8 cellular contexts compared by ENCODE assay signal in genomic region chrX:119852410-119853353, GRCh38. TPM values are rescaled to one million over a fixed set of nuclear protein-coding genes. Genes with fewer than 3 reads are reported as not detected.
DNase-seq lines count a peak whose midpoint lies in the region; ATAC-seq and TF ChIP-seq lines count a peak whose summit lies in the region.

Gene UPF3B, minus strand, starts transcription at chrX:119852963. Its CDS starts 35 bp downstream, at chrX:119852928.

- intact Hi-C loops in activated CD4-positive, alpha-beta T cell treated with anti-CD3 and anti-CD28 coated beads, Interleukin-2, amount 10 ng/mL, durations not matched to agents 24 days and 14 days (cut with micrococcal nuclease): loop anchor here (1.0 kb wide), 2 partner anchors 19 to 61 kb away; partner anchors contain the start of genes NDUFA1, RNF113A and RPL39
- intact Hi-C loops in colonic mucosa (cut with DNase I): no loop called here

- no peaks in the 10 kb centered on the region for H3K27me3 Mint-ChIP-seq in activated CD4-positive, alpha-beta T cell treated with anti-CD3 and anti-CD28 coated beads, Interleukin-2, amount 10 ng/mL, durations not matched to agents 24 days and 14 days

- peak within 1 kb of the TSS; percentile 99 for H3K4me3 Mint-ChIP-seq in activated CD4-positive, alpha-beta T cell treated with anti-CD3 and anti-CD28 coated beads, Interleukin-2, amount 10 ng/mL, durations not matched to agents 24 days and 14 days

- peak; percentile 96 for DNase-seq in BE2C
- DNase-seq in GM19240 (ENCODE audit: insufficient read length, low spot score): peak; percentile 74
- peak; percentile 97 to 99 for DNase-seq in NCI-H526 (lab: John Stamatoyannopoulos, UW)
- DNase-seq in activated CD4-positive, alpha-beta T cell treated with anti-CD3 and anti-CD28 coated beads, Interleukin-2, amount 10 ng/mL, durations not matched to agents 24 days and 14 days: peak; percentile 97
- peak; percentile 95 for DNase-seq in colonic mucosa
- peak; percentile 80 to 83 for DNase-seq in stimulated activated CD4-positive, alpha-beta T cell treated with anti-CD3 and anti-CD28 coated beads, Interleukin-1b, Interleukin-23, amount 100 ng/mL, for 4 hours (ENCODE audit: low read depth in 2 of 2)

- H3K4me3 ChIP-seq in BE2C (ENCODE audit: low read depth, low read length) (peak within 1 kb of the TSS; percentile 89), colonic mucosa (peak within 1 kb of the TSS; percentile 47)

- H3K36me3 ChIP-seq in BE2C (no peaks in the 10 kb centered on the region), colonic mucosa (no peaks in the 10 kb centered on the region)

- H3K27me3 ChIP-seq in BE2C (no peaks in the 10 kb centered on the region), colonic mucosa (peaks cover 4% of the 10 kb centered on the region), layer of hippocampus (ENCODE audit: control insufficient read depth, insufficient read depth, low read length) (no peaks in the 10 kb centered on the region)

- H3K27ac Mint-ChIP-seq in activated CD4-positive, alpha-beta T cell treated with anti-CD3 and anti-CD28 coated beads, Interleukin-2, amount 10 ng/mL, durations not matched to agents 24 days and 14 days: peak within 1 kb of the TSS; percentile 97

- H3K9me3 Mint-ChIP-seq in activated CD4-positive, alpha-beta T cell treated with anti-CD3 and anti-CD28 coated beads, Interleukin-2, amount 10 ng/mL, durations not matched to agents 24 days and 14 days: no peaks in the 10 kb centered on the region

- peak within 1 kb of the TSS; percentile 79 to 83 for H3K9ac ChIP-seq in colonic mucosa (ENCODE audit: low read depth in 2 of 2, low read length in 2 of 2)

- peaks cover 19% of the 10 kb centered on the region for H3K36me3 Mint-ChIP-seq in activated CD4-positive, alpha-beta T cell treated with anti-CD3 and anti-CD28 coated beads, Interleukin-2, amount 10 ng/mL, durations not matched to agents 24 days and 14 days (ENCODE audit: low read depth)

- ATAC-seq in HG03460 (IDR thresholded peaks at IDR 0.05; ENCODE audit: unreplicated experiment): peak; percentile 99

- TF ChIP-seq CTCF in BE2C (IDR thresholded peaks at IDR 0.05; ENCODE audit: low read depth, low read length): no peak
- TF ChIP-seq CTCF in colonic mucosa (IDR thresholded peaks at IDR 0.05): no peak

- no peaks in the 10 kb centered on the region for H3K9me3 ChIP-seq in BE2C
- no peaks in the 10 kb centered on the region for H3K9me3 ChIP-seq in colonic mucosa

- H3K4me1 ChIP-seq in BE2C: no peaks in the 10 kb centered on the region
- no peaks in the 10 kb centered on the region for H3K4me1 ChIP-seq in colonic mucosa

- H3K27ac ChIP-seq in colonic mucosa (peak within 1 kb of the TSS; percentile 88), layer of hippocampus (ENCODE audit: low read depth, low read length) (peak within 1 kb of the TSS; percentile 25)

- H3K4me1 Mint-ChIP-seq in activated CD4-positive, alpha-beta T cell treated with anti-CD3 and anti-CD28 coated beads, Interleukin-2, amount 10 ng/mL, durations not matched to agents 24 days and 14 days: peaks cover 11% of the 10 kb centered on the region

RNA-seq across cellular contexts. Expression of gene UPF3B, which starts in this region (rescaled TPM):
- 15.0 TPM for polyA plus RNA-seq in BE2C (2012; ENCODE audit: insufficient read depth, insufficient read length, low read depth)
- 12.4 and 12.6 TPM in 2 replicates for total RNA-seq in activated CD4-positive, alpha-beta T cell treated with anti-CD3 and anti-CD28 coated beads, Interleukin-2, amount 10 ng/mL, durations not matched to agents 24 days and 14 days
- total RNA-seq in colonic mucosa: 10 to 100 TPM; 10.2 to 10.5 TPM

Comparison
In these comparisons a context has a peak if more than half of its experiments do, and no peak if none do; other contexts are left out.
1. Peak in every context shown above with its lines: DNase-seq, ATAC-seq, H3K4me3 ChIP-seq and H3K27ac ChIP-seq.